13 cellular contexts compared by ENCODE assay signal in genomic region chr11:72189448-72190250, GRCh38. TPM values are rescaled to one million over a fixed set of nuclear protein-coding genes. Genes with fewer than 3 reads are reported as not detected.
DNase-seq lines count a peak whose midpoint lies in the region; ATAC-seq and TF ChIP-seq lines count a peak whose summit lies in the region.
"Had no signal": no experiment of that assay in that cellular context is flagged by ENCODE, and none has a peak within 500 bp of the region (broad histone marks: within the 10 kb centered on the region; RNA-seq: fewer than 3 reads in every experiment).

No MANE protein-coding gene starts in this region.

- peak; percentile 86 for ATAC-seq in left ventricle myocardium superior

- POLR2A ChIA-PET in HEK293 (lab: Yijun Ruan, JAX): interaction anchor here (0.8 kb wide), 1 partner anchor 33 kb away, joined by 3 read pairs; no protein-coding TSS in a partner anchor
- POLR2A ChIA-PET in CD8-positive, alpha-beta memory T cell (lab: Charles Lee): no interaction called here

- no peaks in the 10 kb centered on the region for H3K9me3 ChIP-seq in HEK293 (ENCODE audit: control insufficient read depth, insufficient read depth, low read depth, low read length)
- H3K9me3 ChIP-seq in CD8-positive, alpha-beta memory T cell (ENCODE audit: low read length): no peaks in the 10 kb centered on the region

- no peak overlapping the region for H3K4me3 Mint-ChIP-seq in CD8-positive, alpha-beta memory T cell

- DNase-seq in NCI-H82 treated with DMSO at 0.1 percent for 48 hours (lab: John Stamatoyannopoulos, UW; ENCODE audit: unreplicated experiment) (peak; percentile 70), left ventricle myocardium superior (peak; percentile 35), putamen (ENCODE audit: low spot score) (peak; percentile 25), occipital lobe (lab: John Stamatoyannopoulos, UW) (no peak), activated T-cell treated with anti-CD3 and anti-CD28 coated beads for 4 hours (no peak)
- no peak for DNase-seq in CD8-positive, alpha-beta memory T cell
- DNase-seq: activated CD4-positive, alpha-beta T cell treated with anti-CD3 and anti-CD28 coated beads, Interleukin-2, amount 50 U/mL, for 1 hour; activated effector memory CD4-positive, alpha-beta T cell treated with anti-CD3 and anti-CD28 coated beads, Interleukin-2, amount 50 U/mL, for 16 hours; Calu3; stimulated activated naive CD4-positive, alpha-beta T cell treated with Interleukin-2 at 50 U/mL for 16 hours had no signal

- H3K4me1 Mint-ChIP-seq in CD8-positive, alpha-beta memory T cell: no peaks in the 10 kb centered on the region

- H3K27me3 Mint-ChIP-seq in CD8-positive, alpha-beta memory T cell: peaks cover 0 to under 1% of the 10 kb centered on the region in 2 donors

- no peaks in the 10 kb centered on the region for H3K4me1 ChIP-seq in HEK293 (ENCODE audit: control insufficient read depth, insufficient read depth, low read length)
- no peaks in the 10 kb centered on the region for H3K4me1 ChIP-seq in CD8-positive, alpha-beta memory T cell (ENCODE audit: insufficient read depth, low read length)

- H3K27ac Mint-ChIP-seq in CD8-positive, alpha-beta memory T cell: peak overlapping the region in 1 of 8 donors; percentile 7

- TF ChIP-seq CTCF in HEK293 (tag by site-specific recombination; IDR thresholded peaks at IDR 0.05): no peak

- CTCF ChIA-PET in HEK293 (lab: Yijun Ruan, JAX): interaction anchor here (0.6 to 1.5 kb wide), 3 partner anchors 46 to 242 kb away, joined by 3 read pairs; no protein-coding TSS in a partner anchor
- CTCF ChIA-PET in CD8-positive, alpha-beta memory T cell (lab: Charles Lee): interaction anchor here (0.9 kb wide), 1 partner anchor 7 kb away, joined by 3 read pairs; no protein-coding TSS in a partner anchor

- no peaks in the 10 kb centered on the region for H3K27me3 ChIP-seq in CD8-positive, alpha-beta memory T cell (ENCODE audit: insufficient read depth, low read length, poor library complexity, severe bottlenecking)

- no peaks in the 10 kb centered on the region for H3K36me3 Mint-ChIP-seq in CD8-positive, alpha-beta memory T cell

- intact Hi-C loops in left ventricle myocardium superior (cut with micrococcal nuclease): no loop called here

- no peaks in the 10 kb centered on the region for H3K36me3 ChIP-seq in HEK293 (ENCODE audit: control insufficient read depth in 2 of 2, insufficient read depth in 1 of 2, low read length in 2 of 2)
- H3K36me3 ChIP-seq in CD8-positive, alpha-beta memory T cell (ENCODE audit: insufficient read depth, low read length): no peaks in the 10 kb centered on the region

- H3K27ac ChIP-seq in HEK293 (ENCODE audit: extremely low read depth, low read depth, low read length): no peak overlapping the region
- H3K27ac ChIP-seq in CD8-positive, alpha-beta memory T cell (ENCODE audit: low read depth, low read length): no peak overlapping the region

- no peak overlapping the region for H3K4me3 ChIP-seq in HEK293 (ENCODE audit: low read depth, low read length)
- no peak overlapping the region for H3K4me3 ChIP-seq in CD8-positive, alpha-beta memory T cell (ENCODE audit: low read length)

- no peaks in the 10 kb centered on the region for H3K9me3 Mint-ChIP-seq in CD8-positive, alpha-beta memory T cell

TF ChIP-seq in HEK293, 187 proteins besides CTCF, POLR2A, EP300 and RAD21:
- TF ChIP-seq KLF1 (tag by site-specific recombination; IDR thresholded peaks at IDR 0.05): peak; percentile 67
- TF ChIP-seq PBX3 (CRISPR knock-in tag; IDR thresholded peaks at IDR 0.05): no peak
- TF ChIP-seq, protein P1, sequence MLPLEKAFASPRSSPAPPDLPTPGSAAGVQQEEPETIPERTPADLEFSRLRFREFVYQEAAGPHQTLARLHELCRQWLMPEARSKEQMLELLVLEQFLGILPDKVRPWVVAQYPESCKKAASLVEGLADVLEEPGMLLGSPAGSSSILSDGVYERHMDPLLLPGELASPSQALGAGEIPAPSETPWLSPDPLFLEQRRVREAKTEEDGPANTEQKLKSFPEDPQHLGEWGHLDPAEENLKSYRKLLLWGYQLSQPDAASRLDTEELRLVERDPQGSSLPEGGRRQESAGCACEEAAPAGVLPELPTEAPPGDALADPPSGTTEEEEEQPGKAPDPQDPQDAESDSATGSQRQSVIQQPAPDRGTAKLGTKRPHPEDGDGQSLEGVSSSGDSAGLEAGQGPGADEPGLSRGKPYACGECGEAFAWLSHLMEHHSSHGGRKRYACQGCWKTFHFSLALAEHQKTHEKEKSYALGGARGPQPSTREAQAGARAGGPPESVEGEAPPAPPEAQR (tag by site-specific recombination; IDR thresholded peaks at IDR 0.05): no peak
- TF ChIP-seq ZBTB44 (tag by site-specific recombination; IDR thresholded peaks at IDR 0.05): no peak
- TF ChIP-seq PRDM4 (tag by site-specific recombination; IDR thresholded peaks at IDR 0.05): no peak

RNA-seq across cellular contexts. Expression of gene FOLR1, which starts 2.3 kb away (rescaled TPM):
- total RNA-seq in left ventricle myocardium superior (0.50 TPM), occipital lobe (not detected)
- total RNA-seq in CD8-positive, alpha-beta memory T cell: not detected
- not detected for polyA plus RNA-seq in CD8-positive, alpha-beta memory T cell
- total RNA-seq: osteocyte had no signal

RNA-seq across cellular contexts. Expression of gene FOLR2, which starts 26.9 kb away (rescaled TPM):
- 21.9 TPM for total RNA-seq in left ventricle myocardium superior
- total RNA-seq in CD8-positive, alpha-beta memory T cell: under 1 TPM in 1 of 2 experiments, not detected in 1; 0.26 TPM
- not detected for polyA plus RNA-seq in CD8-positive, alpha-beta memory T cell
- 5.8 TPM for total RNA-seq in occipital lobe
- total RNA-seq: Calu3, osteocyte had no signal
- polyA plus RNA-seq: keratinocyte had no signal

RNA-seq across cellular contexts. Expression of gene INPPL1, which starts 34.9 kb away (rescaled TPM):
- total RNA-seq in left ventricle myocardium superior (136 TPM), occipital lobe (9.4 TPM)
- 100 to 1,000 TPM in 1 of 2 experiments, 10 to 100 TPM in 1; 97.2 to 103 TPM for total RNA-seq in CD8-positive, alpha-beta memory T cell
- 11.3 TPM for polyA plus RNA-seq in CD8-positive, alpha-beta memory T cell

RNA-seq across cellular contexts. Expression of gene FOLR3, which starts 54.1 kb away (rescaled TPM):
- total RNA-seq in left ventricle myocardium superior (1.2 TPM), occipital lobe (not detected)
- not detected for total RNA-seq in CD8-positive, alpha-beta memory T cell
- not detected for polyA plus RNA-seq in CD8-positive, alpha-beta memory T cell
- total RNA-seq: Calu3, osteocyte had no signal

RNA-seq across cellular contexts. Expression of gene PHOX2A, which starts 54.3 kb away (rescaled TPM):
- total RNA-seq in left ventricle myocardium superior (not detected), occipital lobe (not detected)
- not detected for total RNA-seq in CD8-positive, alpha-beta memory T cell
- polyA plus RNA-seq in CD8-positive, alpha-beta memory T cell: not detected
- total RNA-seq: Calu3, osteocyte had no signal
- polyA plus RNA-seq: keratinocyte had no signal

Comparison
In these comparisons a context has a peak if more than half of its experiments do, and no peak if none do; other contexts are left out.
1. DNase-seq: peak in NCI-H82 treated with DMSO at 0.1 percent for 48 hours (single experiment), left ventricle myocardium superior (single experiment) and putamen (single experiment); none in CD8-positive, alpha-beta memory T cell (0 of 5), occipital lobe (single experiment) and activated T-cell treated with anti-CD3 and anti-CD28 coated beads for 4 hours (single experiment).